ENCODE assay signal across 1 cellular context in the genomic region with DNA sequence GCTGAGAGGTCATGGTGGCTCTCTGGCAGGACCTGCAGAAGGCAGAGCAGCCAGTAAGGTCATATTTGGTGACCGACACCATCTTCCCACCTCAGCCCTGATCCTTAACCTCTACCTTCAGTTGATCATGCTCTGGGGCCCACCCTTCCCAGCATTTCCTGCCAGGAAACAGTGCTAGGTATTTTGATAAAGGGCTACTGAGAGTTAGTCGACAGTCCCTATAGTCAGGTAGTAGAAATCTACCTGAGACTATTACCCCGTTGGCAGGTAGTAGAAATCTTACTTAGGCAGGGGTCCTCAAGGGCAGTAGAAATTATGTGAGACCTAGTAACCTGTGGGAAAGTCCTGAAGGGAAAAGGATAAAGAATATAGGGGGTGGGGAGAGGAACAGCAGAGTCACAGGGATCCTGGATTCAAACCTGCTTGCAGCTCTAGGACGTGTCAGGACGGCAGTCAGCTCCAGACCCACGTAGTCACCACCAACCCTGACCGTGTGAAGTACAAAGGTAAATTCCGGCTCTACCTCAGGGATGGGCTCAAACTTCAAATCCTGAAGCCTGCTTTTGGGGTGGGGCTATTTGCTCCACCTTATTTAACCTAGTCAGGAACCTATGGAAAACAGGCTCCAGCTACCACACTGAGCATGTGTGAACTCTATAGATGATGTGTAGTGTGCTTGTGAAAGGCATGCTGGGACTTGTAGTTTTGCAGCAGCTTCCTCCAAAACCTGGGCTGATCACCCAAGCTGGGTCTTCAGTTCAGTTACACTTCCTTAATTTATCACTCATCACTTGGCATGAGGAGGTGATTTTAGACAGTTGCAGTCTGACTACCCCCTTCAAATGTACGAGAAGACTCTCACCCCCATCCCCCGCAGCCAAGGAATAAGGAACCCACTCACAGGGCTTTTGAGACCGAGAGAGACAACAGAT.
TF ChIP-seq lines count a peak whose summit lies in the region.

A gene with protein sequence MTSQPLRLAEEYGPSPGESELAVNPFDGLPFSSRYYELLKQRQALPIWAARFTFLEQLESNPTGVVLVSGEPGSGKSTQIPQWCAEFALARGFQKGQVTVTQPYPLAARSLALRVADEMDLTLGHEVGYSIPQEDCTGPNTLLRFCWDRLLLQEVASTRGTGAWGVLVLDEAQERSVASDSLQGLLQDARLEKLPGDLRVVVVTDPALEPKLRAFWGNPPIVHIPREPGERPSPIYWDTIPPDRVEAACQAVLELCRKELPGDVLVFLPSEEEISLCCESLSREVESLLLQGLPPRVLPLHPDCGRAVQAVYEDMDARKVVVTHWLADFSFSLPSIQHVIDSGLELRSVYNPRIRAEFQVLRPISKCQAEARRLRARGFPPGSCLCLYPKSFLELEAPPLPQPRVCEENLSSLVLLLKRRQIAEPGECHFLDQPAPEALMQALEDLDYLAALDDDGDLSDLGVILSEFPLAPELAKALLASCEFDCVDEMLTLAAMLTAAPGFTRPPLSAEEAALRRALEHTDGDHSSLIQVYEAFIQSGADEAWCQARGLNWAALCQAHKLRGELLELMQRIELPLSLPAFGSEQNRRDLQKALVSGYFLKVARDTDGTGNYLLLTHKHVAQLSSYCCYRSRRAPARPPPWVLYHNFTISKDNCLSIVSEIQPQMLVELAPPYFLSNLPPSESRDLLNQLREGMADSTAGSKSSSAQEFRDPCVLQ (minus strand): TSS at position 515 of the 932 bp plus-strand sequence. CDS start 502 bp downstream, at position 13.

TF ChIP-seq in HepG2, 621 proteins besides CTCF, POLR2A, EP300 and RAD21 (continued from another document and continues in another):
- TF ChIP-seq HOMEZ (CRISPR knock-in tag; IDR thresholded peaks at IDR 0.05; ENCODE audit: low read depth): peak; percentile 87
- peak; percentile 55; the same call in 1 of the 2 replicates for TF ChIP-seq KLF12 (CRISPR knock-in tag; IDR thresholded peaks at IDR 0.05; ENCODE audit: borderline replicate concordance)
- TF ChIP-seq SMC3 (IDR thresholded peaks at IDR 0.05; ENCODE audit: low read length): peak; percentile 22; the same call in 1 of the 2 replicates
- TF ChIP-seq KLF9 (CRISPR knock-in tag; IDR thresholded peaks at IDR 0.05; ENCODE audit: low read depth): 0 out of 2 replicates have a peak, but pooled peaks have one; percentile 67
- no peak for TF ChIP-seq BRCA1 (CRISPR knock-in tag; IDR thresholded peaks at IDR 0.05)
- TF ChIP-seq ZMAT3 (CRISPR knock-in tag; conservative IDR thresholded peaks at IDR 0.05): peak; percentile 76; the same call in 1 of the 2 replicates
- no peak for TF ChIP-seq ZSCAN12 (CRISPR knock-in tag; IDR thresholded peaks at IDR 0.05)
- TF ChIP-seq SP4 (CRISPR knock-in tag; IDR thresholded peaks at IDR 0.05): no peak; the same call in 1 of the 2 replicates
- TF ChIP-seq PHF21A (CRISPR knock-in tag; IDR thresholded peaks at IDR 0.05): no peak
- TF ChIP-seq, protein P1, sequence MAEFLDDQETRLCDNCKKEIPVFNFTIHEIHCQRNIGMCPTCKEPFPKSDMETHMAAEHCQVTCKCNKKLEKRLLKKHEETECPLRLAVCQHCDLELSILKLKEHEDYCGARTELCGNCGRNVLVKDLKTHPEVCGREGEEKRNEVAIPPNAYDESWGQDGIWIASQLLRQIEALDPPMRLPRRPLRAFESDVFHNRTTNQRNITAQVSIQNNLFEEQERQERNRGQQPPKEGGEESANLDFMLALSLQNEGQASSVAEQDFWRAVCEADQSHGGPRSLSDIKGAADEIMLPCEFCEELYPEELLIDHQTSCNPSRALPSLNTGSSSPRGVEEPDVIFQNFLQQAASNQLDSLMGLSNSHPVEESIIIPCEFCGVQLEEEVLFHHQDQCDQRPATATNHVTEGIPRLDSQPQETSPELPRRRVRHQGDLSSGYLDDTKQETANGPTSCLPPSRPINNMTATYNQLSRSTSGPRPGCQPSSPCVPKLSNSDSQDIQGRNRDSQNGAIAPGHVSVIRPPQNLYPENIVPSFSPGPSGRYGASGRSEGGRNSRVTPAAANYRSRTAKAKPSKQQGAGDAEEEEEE (CRISPR knock-in tag; IDR thresholded peaks at IDR 0.05; ENCODE audit: borderline replicate concordance): no peak
- TF ChIP-seq THRA (CRISPR knock-in tag; IDR thresholded peaks at IDR 0.05; ENCODE audit: borderline replicate concordance): peak; percentile 91
- TF ChIP-seq FOSL2 (CRISPR knock-in tag; IDR thresholded peaks at IDR 0.05): peak; percentile 48; the same call in 1 of the 2 replicates
- TF ChIP-seq ATM (IDR thresholded peaks at IDR 0.05; ENCODE audit: borderline replicate concordance): no peak
- no peak for TF ChIP-seq ZNF460 (CRISPR knock-in tag; IDR thresholded peaks at IDR 0.05; ENCODE audit: borderline replicate concordance)
- no peak for TF ChIP-seq NR1H2 (CRISPR knock-in tag; IDR thresholded peaks at IDR 0.05; ENCODE audit: borderline replicate concordance, low read depth)
- TF ChIP-seq, protein P2, sequence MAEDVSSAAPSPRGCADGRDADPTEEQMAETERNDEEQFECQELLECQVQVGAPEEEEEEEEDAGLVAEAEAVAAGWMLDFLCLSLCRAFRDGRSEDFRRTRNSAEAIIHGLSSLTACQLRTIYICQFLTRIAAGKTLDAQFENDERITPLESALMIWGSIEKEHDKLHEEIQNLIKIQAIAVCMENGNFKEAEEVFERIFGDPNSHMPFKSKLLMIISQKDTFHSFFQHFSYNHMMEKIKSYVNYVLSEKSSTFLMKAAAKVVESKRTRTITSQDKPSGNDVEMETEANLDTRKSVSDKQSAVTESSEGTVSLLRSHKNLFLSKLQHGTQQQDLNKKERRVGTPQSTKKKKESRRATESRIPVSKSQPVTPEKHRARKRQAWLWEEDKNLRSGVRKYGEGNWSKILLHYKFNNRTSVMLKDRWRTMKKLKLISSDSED (CRISPR knock-in tag; IDR thresholded peaks at IDR 0.05): no peak
- TF ChIP-seq, protein P3, sequence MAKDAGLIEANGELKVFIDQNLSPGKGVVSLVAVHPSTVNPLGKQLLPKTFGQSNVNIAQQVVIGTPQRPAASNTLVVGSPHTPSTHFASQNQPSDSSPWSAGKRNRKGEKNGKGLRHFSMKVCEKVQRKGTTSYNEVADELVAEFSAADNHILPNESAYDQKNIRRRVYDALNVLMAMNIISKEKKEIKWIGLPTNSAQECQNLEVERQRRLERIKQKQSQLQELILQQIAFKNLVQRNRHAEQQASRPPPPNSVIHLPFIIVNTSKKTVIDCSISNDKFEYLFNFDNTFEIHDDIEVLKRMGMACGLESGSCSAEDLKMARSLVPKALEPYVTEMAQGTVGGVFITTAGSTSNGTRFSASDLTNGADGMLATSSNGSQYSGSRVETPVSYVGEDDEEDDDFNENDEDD (CRISPR knock-in tag; IDR thresholded peaks at IDR 0.05; ENCODE audit: borderline replicate concordance): peak; percentile 58; the same call in 1 of the 2 replicates
- TF ChIP-seq HOXA3 (CRISPR knock-in tag; IDR thresholded peaks at IDR 0.05): peak; percentile 69
- no peak for TF ChIP-seq PRPF4 (IDR thresholded peaks at IDR 0.05; ENCODE audit: low read depth, low read length, poor library complexity, severe bottlenecking)
- no peak for TF ChIP-seq EHMT2 (IDR thresholded peaks at IDR 0.05; ENCODE audit: borderline replicate concordance, low read depth, low read length)
- peak; percentile 90 for TF ChIP-seq TOE1 (CRISPR knock-in tag; IDR thresholded peaks at IDR 0.05)
- TF ChIP-seq UBTF (CRISPR knock-in tag; IDR thresholded peaks at IDR 0.05): peak; percentile 46; the same call in 1 of the 2 replicates
- TF ChIP-seq HNF1A (IDR thresholded peaks at IDR 0.05; ENCODE audit: low read depth): 0 out of 2 replicates have a peak, but pooled peaks have one; percentile 21
- TF ChIP-seq HNF1A (CRISPR knock-in tag; IDR thresholded peaks at IDR 0.05; ENCODE audit: borderline replicate concordance): no peak
- no peak for TF ChIP-seq ZNF276 (CRISPR knock-in tag; IDR thresholded peaks at IDR 0.05; ENCODE audit: low read depth)
- TF ChIP-seq RARA (CRISPR knock-in tag; IDR thresholded peaks at IDR 0.05): peak; percentile 54
